Comparison of ENCODE assay signal across 16 cellular contexts in the genomic region with DNA sequence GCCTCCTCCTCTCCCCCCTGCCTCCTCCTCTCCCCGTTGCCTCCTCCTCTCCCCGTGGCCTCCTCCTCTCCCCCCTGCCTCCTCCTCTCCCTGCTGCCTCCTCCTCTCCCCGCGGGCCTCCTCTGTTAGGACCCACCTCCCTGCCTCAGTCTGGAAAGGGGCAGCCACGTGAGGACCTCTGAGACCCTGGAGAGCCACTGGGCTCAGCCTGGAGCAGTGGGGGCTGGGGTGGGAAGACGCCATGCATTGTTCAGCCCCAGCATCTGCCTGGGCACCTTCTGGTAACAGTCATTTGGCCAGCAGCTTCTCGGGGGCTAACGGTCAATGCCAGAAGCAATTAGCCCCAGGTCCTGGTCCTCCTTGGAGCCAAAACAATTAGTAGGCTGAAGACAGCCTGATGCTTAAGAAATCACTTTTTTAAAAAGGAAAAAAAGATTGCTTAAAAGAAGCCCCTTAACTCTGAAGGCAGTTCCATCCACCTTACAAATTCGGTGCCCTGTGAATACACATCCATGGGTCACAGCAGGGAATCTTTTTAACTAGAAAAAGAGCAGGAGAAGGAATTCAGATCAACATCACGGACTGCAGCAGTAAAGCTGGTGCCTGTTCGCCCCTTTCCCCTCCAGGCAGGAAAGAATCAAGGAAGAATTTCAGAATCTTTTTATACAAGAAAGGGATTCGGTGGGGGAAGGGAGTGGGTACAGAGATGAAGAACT. TPM values are rescaled to one million over a fixed set of nuclear protein-coding genes. Genes with fewer than 3 reads are reported as not detected.
A peak's percentile ranks its signal among the peaks of the same experiment; 100 is the strongest.
DNase-seq lines count a peak whose midpoint lies in the region; TF ChIP-seq lines count a peak whose summit lies in the region.
"Had no signal": no experiment of that assay in that cellular context is flagged by ENCODE, and none has a peak within 500 bp of the region (broad histone marks: within the 10 kb centered on the region; RNA-seq: fewer than 3 reads in every experiment).

No MANE protein-coding gene starts in this region.

- H3K4me3 ChIP-seq in coronary artery (no peak overlapping the region), mesodermal cell (ENCODE audit: extremely low read depth, insufficient read depth, low read length, poor library complexity, severe bottlenecking) (no peak overlapping the region), tibial artery (peak overlapping the region in 1 of 2 donors; percentile 31)
- H3K4me3 ChIP-seq: K562, upper lobe of right lung had no signal

- WGBS in mesodermal cell (ENCODE audit: insufficient coverage in 2 of 2), 2 experiments: 24 to 25% methylated on average over 6 to 7 of the region's 12 CpGs

- TF ChIP-seq CTCF in HFFc6 (IDR thresholded peaks at IDR 0.05) (no peak), coronary artery (IDR thresholded peaks at IDR 0.05) (no peak), tibial artery (IDR thresholded peaks at IDR 0.05) (no peak)

- peak overlapping the region; percentile 76 for H3K4me3 Mint-ChIP-seq in HFFc6
- H3K4me3 Mint-ChIP-seq: activated naive CD8-positive, alpha-beta T cell treated with anti-CD3 and anti-CD28 coated beads, Interleukin-2, amount 50 U/mL, for 24 hours; memory B cell had no signal

- intact Hi-C loops in tibial artery (cut with DNase I; ENCODE audit: low total_unique reads): no loop called here

- DNase-seq in HFFc6: no peak
- DNase-seq in coronary artery (ENCODE audit: low spot score): no peak
- no peak for DNase-seq in tibial artery
- no peak for DNase-seq in cerebellar nuclear complex (lab: John Stamatoyannopoulos, UW)
- no peak for DNase-seq in EL
- DNase-seq in stimulated activated CD4-positive, alpha-beta T cell treated with anti-CD3 and anti-CD28 coated beads, Interleukin-4, amount 100 ng/mL, for 24 hours: no peak
- DNase-seq: activated naive CD8-positive, alpha-beta T cell treated with anti-CD3 and anti-CD28 coated beads, Interleukin-2, amount 50 U/mL, for 24 hours; activated T-cell treated with anti-CD3 and anti-CD28 coated beads, Interleukin-2, amount 50 U/mL, for 1 hour; NCI-H1417 treated with DMSO at 0.1 percent for 48 hours; NCI-H446; PC-3; upper lobe of right lung had no signal

- H3K9me3 ChIP-seq in mesodermal cell (ENCODE audit: control insufficient read depth, low read length): no peaks in the 10 kb centered on the region
- no peaks in the 10 kb centered on the region for H3K9me3 ChIP-seq in tibial artery
- H3K9me3 ChIP-seq: upper lobe of right lung had no signal

- H3K27ac ChIP-seq in coronary artery (peak overlapping the region; percentile 60 to 75), mesodermal cell (ENCODE audit: low read depth, low read length, severe bottlenecking) (peak overlapping the region; percentile 100), tibial artery (peak overlapping the region; percentile 67 to 76)
- H3K27ac ChIP-seq: upper lobe of right lung had no signal

- H3K4me1 Mint-ChIP-seq in HFFc6 (ENCODE audit: low read depth): peaks cover 35% of the 10 kb centered on the region
- H3K4me1 Mint-ChIP-seq: CD14-positive monocyte, memory B cell had no signal

- H3K4me1 ChIP-seq in mesodermal cell (ENCODE audit: control insufficient read depth, insufficient read depth, low read length, poor library complexity, severe bottlenecking) (peaks cover 30% of the 10 kb centered on the region), tibial artery (peaks cover 0 to 35% (median 25%) of the 10 kb centered on the region in 4 donors)

- H3K27ac Mint-ChIP-seq in HFFc6: peak overlapping the region; percentile 92
- H3K27ac Mint-ChIP-seq: activated naive CD8-positive, alpha-beta T cell treated with anti-CD3 and anti-CD28 coated beads, Interleukin-2, amount 50 U/mL, for 24 hours; CD14-positive monocyte; memory B cell had no signal

- H3K27me3 ChIP-seq in tibial artery: no peaks in the 10 kb centered on the region
- H3K27me3 ChIP-seq: upper lobe of right lung had no signal

- H3K9me3 Mint-ChIP-seq in HFFc6: 0 out of 2 replicates have a peak, but pooled peaks cover 4% of the 10 kb centered on the region
- H3K9me3 Mint-ChIP-seq: activated naive CD8-positive, alpha-beta T cell treated with anti-CD3 and anti-CD28 coated beads, Interleukin-2, amount 50 U/mL, for 24 hours; memory B cell had no signal

- peaks cover 32% of the 10 kb centered on the region for H3K36me3 Mint-ChIP-seq in HFFc6 (ENCODE audit: low read depth)
- H3K36me3 Mint-ChIP-seq: CD14-positive monocyte, memory B cell had no signal

- H3K27me3 Mint-ChIP-seq in HFFc6 (ENCODE audit: insufficient read depth): peaks cover 2% of the 10 kb centered on the region

- peaks cover 19% of the 10 kb centered on the region for H3K36me3 ChIP-seq in mesodermal cell (ENCODE audit: control insufficient read depth, insufficient read depth, low read length)
- no peaks in the 10 kb centered on the region for H3K36me3 ChIP-seq in tibial artery
- H3K36me3 ChIP-seq: upper lobe of right lung had no signal

RNA-seq across cellular contexts. Expression of a gene that starts 29.8 kb away (rescaled TPM):
- 10 to 100 TPM; 81.7 to 93.8 (median 92.2) TPM for total RNA-seq in HFFc6 (2021; fragmentation: NEBNext Ultra II Directional; extraction: Animal tissue kit (Norgen Biotek cat#: 25700))
- 78.8 TPM for polyA plus RNA-seq in mesodermal cell (2013, experiment 1 of 2)
- 76.4 TPM for polyA plus RNA-seq in mesodermal cell (2013, experiment 2 of 2)
- polyA plus RNA-seq: CD14-positive monocyte had no signal

RNA-seq across cellular contexts. Expression of a gene that starts 47.1 kb away (rescaled TPM):
- total RNA-seq in HFFc6 (2021; fragmentation: NEBNext Ultra II Directional; extraction: Animal tissue kit (Norgen Biotek cat#: 25700)): 10 to 100 TPM; 16.8 to 21.5 (median 18.2) TPM
- polyA plus RNA-seq in mesodermal cell (2013, experiment 1 of 2): 14.5 TPM
- 13.0 TPM for polyA plus RNA-seq in mesodermal cell (2013, experiment 2 of 2)
